32 cellular contexts compared by ENCODE assay signal in the genomic region with DNA sequence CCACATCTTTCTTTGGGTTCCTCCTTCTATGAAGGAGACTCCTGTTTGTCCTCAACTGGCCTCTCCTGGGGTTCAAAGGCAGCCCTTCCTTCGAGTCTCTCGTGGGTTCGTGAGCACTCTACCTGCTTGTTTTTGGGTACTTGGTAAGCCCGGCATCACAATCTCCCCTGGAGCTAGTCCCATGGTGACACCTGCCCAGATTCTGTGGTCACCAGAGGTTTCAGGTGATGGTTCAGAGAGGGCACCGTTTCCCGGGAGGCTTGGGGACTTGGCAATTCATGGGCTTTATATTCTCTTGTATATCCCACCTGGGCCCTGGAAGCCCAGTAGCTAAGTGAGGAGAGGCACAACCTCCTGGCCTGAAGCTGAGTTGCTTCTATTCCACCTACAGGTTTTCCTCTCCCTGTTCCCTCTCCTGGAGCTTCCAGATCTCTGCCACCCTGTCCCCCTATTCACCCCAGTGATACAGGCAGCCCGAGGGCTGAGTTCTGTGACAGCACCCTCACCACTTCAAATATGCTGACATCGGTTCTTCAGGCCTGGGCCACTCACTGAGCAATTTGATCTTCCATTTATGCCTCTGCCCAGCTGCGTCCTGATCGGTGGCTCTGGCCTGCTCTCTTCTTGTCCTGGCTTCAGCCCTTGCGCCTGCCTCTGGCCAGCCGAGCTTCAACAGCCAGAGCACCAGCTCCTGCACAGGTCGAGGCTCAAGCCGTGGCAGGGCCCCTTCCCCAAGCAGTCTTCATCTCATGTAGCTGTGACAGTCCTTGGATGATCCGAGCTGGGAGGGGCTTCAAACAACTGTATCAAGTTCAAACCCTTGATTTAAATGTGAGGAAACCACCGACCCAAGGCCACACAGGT.
"Had no signal": no experiment of that assay in that cellular context is flagged by ENCODE, and none has a peak within 500 bp of the region (broad histone marks: within the 10 kb centered on the region; RNA-seq: fewer than 3 reads in every experiment).

No MANE protein-coding gene starts in this region.

- H3K36me3 ChIP-seq: ascending aorta, cardiac muscle cell, MG63, Peyer's patch, SJSA1 had no signal

- H3K4me3 Mint-ChIP-seq: activated B cell treated with CpG ODN at 0.5 μM for 24 hours; activated CD4-positive, alpha-beta memory T cell treated with anti-CD3 and anti-CD28 coated beads for 36 hours; activated CD4-positive, alpha-beta T cell treated with anti-CD3 and anti-CD28 coated beads, Interleukin-2, amount 10 ng/mL, durations not matched to agents 7 days and 5 days; activated T-cell treated with anti-CD3 and anti-CD28 coated beads, Interleukin-2, amount 50 U/mL, for 72 hours; T-helper 1 cell treated with Interleukin-12 subunit alpha and Interleukin-12 subunit beta and Interleukin-4 antibody, amounts not matched to agents 30 μg/mL and 1 μg/mL, for 36 hours had no signal

- H3K27ac Mint-ChIP-seq: activated B cell treated with CpG ODN at 0.5 μM for 24 hours; activated CD4-positive, alpha-beta memory T cell treated with anti-CD3 and anti-CD28 coated beads for 36 hours; activated CD4-positive, alpha-beta T cell treated with anti-CD3 and anti-CD28 coated beads, Interleukin-2, amount 10 ng/mL, durations not matched to agents 7 days and 5 days; activated T-cell treated with anti-CD3 and anti-CD28 coated beads, Interleukin-2, amount 50 U/mL, for 72 hours; activated T-helper 2 cell treated with anti-CD3 and anti-CD28 coated beads, Interferon-gamma antibody, Interleukin-2, Interleukin-4, amounts not matched to agents 10 μg/mL and 5 μg/mL and 100 μg/mL, durations not matched to agents 14 hours and 24 hours and 36 hours; T-helper 1 cell treated with Interleukin-12 subunit alpha and Interleukin-12 subunit beta and Interleukin-4 antibody, amounts not matched to agents 30 μg/mL and 1 μg/mL, for 36 hours had no signal

- H3K4me3 ChIP-seq: ascending aorta, body of pancreas, cardiac muscle cell, MG63, Peyer's patch, SJSA1 had no signal

- H3K9me3 ChIP-seq: ascending aorta, body of pancreas, MG63, SJSA1 had no signal

- H3K4me1 ChIP-seq: ascending aorta, body of pancreas, Peyer's patch had no signal

- H3K4me1 Mint-ChIP-seq: activated B cell treated with CpG ODN at 0.5 μM for 24 hours; activated CD4-positive, alpha-beta T cell treated with anti-CD3 and anti-CD28 coated beads, Interleukin-2, amount 10 ng/mL, durations not matched to agents 7 days and 5 days had no signal

- FAIRE-seq: colon had no signal

- ATAC-seq: activated T-cell treated with anti-CD3 and anti-CD28 coated beads, Interleukin-2, amount 50 U/mL, for 72 hours; body of pancreas; SK-N-SH treated with all-trans-retinoic acid at 6 μM for 48 hours had no signal

- H3K27ac ChIP-seq: ascending aorta, body of pancreas, cardiac muscle cell, Peyer's patch, SJSA1 had no signal

- H3K27me3 Mint-ChIP-seq: activated B cell treated with CpG ODN at 0.5 μM for 24 hours; activated CD4-positive, alpha-beta memory T cell treated with anti-CD3 and anti-CD28 coated beads for 36 hours; activated CD4-positive, alpha-beta T cell treated with anti-CD3 and anti-CD28 coated beads, Interleukin-2, amount 10 ng/mL, durations not matched to agents 7 days and 5 days had no signal

- DNase-seq: activated B cell treated with CpG ODN at 0.5 μM for 24 hours; activated CD4-positive, alpha-beta memory T cell treated with anti-CD3 and anti-CD28 coated beads for 36 hours; activated CD4-positive, alpha-beta T cell treated with anti-CD3 and anti-CD28 coated beads, Interleukin-2, amount 10 ng/mL, durations not matched to agents 7 days and 5 days; activated CD8-positive, alpha-beta memory T cell treated with anti-CD3 and anti-CD28 coated beads for 24 hours; activated gamma-delta T cell treated with Interleukin-2 at 50 U/mL for 16 hours; activated naive CD4-positive, alpha-beta T cell treated with anti-CD3 and anti-CD28 coated beads, Interleukin-2, amount 50 U/mL, for 16 hours; activated T-cell treated with anti-CD3 and anti-CD28 coated beads, Interleukin-2, amount 50 U/mL, for 72 hours; body of pancreas; cerebellar nuclear complex; MG63; MV-4-11; NCI-H1092 treated with DMSO at 0.1 percent for 48 hours; NCI-H1417 treated with DMSO at 0.1 percent for 48 hours; NCI-H1694; NCI-H2029; NCI-H2107; NCI-H2171 treated with DMSO at 0.1 percent for 48 hours; NCI-H226; NCI-H526; NCI-H82; NK-92 treated with Interleukin-12 subunit alpha and Interleukin-12 subunit beta, amount 100 ng/mL, for 24 hours; Peyer's patch; SHP77; SW 1271; T-helper 9 cell had no signal

- H3K27me3 ChIP-seq: ascending aorta, body of pancreas, cardiac muscle cell, MG63, Peyer's patch, SJSA1 had no signal
